ENCODE assay signal across 37 cellular contexts in genomic region chr4:70133473-70133872, GRCh38. TPM values are rescaled to one million over a fixed set of nuclear protein-coding genes. Genes with fewer than 3 reads are reported as not detected.
"Had no signal": no experiment of that assay in that cellular context is flagged by ENCODE, and none has a peak within 500 bp of the region (broad histone marks: within the 10 kb centered on the region; RNA-seq: fewer than 3 reads in every experiment).

No MANE protein-coding gene starts in this region.

- H3K4me2 ChIP-seq: SK-N-SH had no signal

- H3K27me3 Mint-ChIP-seq: activated CD4-positive, alpha-beta T cell treated with anti-CD3 and anti-CD28 coated beads for 36 hours; activated CD4-positive, alpha-beta T cell treated with anti-CD3 and anti-CD28 coated beads, Interleukin-2, amount 10 ng/mL, durations not matched to agents 7 days and 5 days; activated naive CD4-positive, alpha-beta T cell treated with anti-CD3 and anti-CD28 coated beads, Interleukin-2, amount 50 U/mL, for 24 hours; activated naive CD8-positive, alpha-beta T cell treated with anti-CD3 and anti-CD28 coated beads, Interleukin-2, amount 10 ng/mL, durations not matched to agents 7 days and 5 days; activated T-cell treated with anti-CD3 and anti-CD28 coated beads, Interleukin-2, amount 50 U/mL, for 24 hours; central memory CD8-positive, alpha-beta T cell had no signal

- H3K36me3 Mint-ChIP-seq: activated naive CD4-positive, alpha-beta T cell treated with anti-CD3 and anti-CD28 coated beads, Interleukin-2, amount 50 U/mL, for 24 hours; activated naive CD8-positive, alpha-beta T cell treated with anti-CD3 and anti-CD28 coated beads, Interleukin-2, amount 10 ng/mL, durations not matched to agents 7 days and 5 days had no signal

- H3K9me3 ChIP-seq: ascending aorta, Peyer's patch, SJSA1, SK-N-SH had no signal

- H3K4me1 Mint-ChIP-seq: activated CD4-positive, alpha-beta T cell treated with anti-CD3 and anti-CD28 coated beads for 36 hours; activated CD4-positive, alpha-beta T cell treated with anti-CD3 and anti-CD28 coated beads, Interleukin-2, amount 10 ng/mL, durations not matched to agents 7 days and 5 days; activated naive CD4-positive, alpha-beta T cell treated with anti-CD3 and anti-CD28 coated beads, Interleukin-2, amount 50 U/mL, for 24 hours; activated naive CD8-positive, alpha-beta T cell treated with anti-CD3 and anti-CD28 coated beads, Interleukin-2, amount 10 ng/mL, durations not matched to agents 7 days and 5 days; central memory CD8-positive, alpha-beta T cell had no signal

- H3K9me3 Mint-ChIP-seq: activated CD4-positive, alpha-beta T cell treated with anti-CD3 and anti-CD28 coated beads, Interleukin-2, amount 10 ng/mL, durations not matched to agents 7 days and 5 days; activated naive CD4-positive, alpha-beta T cell treated with anti-CD3 and anti-CD28 coated beads, Interleukin-2, amount 50 U/mL, for 24 hours; activated naive CD8-positive, alpha-beta T cell treated with anti-CD3 and anti-CD28 coated beads, Interleukin-2, amount 10 ng/mL, durations not matched to agents 7 days and 5 days; activated T-cell treated with anti-CD3 and anti-CD28 coated beads, Interleukin-2, amount 50 U/mL, for 24 hours; activated T-helper 2 cell treated with anti-CD3 and anti-CD28 coated beads, Interferon-gamma antibody, Interleukin-2, Interleukin-4, amounts not matched to agents 10 μg/mL and 5 μg/mL and 100 μg/mL, durations not matched to agents 14 hours and 24 hours and 36 hours; central memory CD8-positive, alpha-beta T cell; T-helper 1 cell treated with Interleukin-12 subunit alpha and Interleukin-12 subunit beta and Interleukin-4 antibody, amounts not matched to agents 30 μg/mL and 1 μg/mL, for 36 hours; T-helper 2 cell treated with Interferon-gamma antibody and Interleukin-4, amounts not matched to agents 5 μg/mL and 100 μg/mL, for 36 hours had no signal

- DNase-seq: activated CD4-positive, alpha-beta T cell treated with anti-CD3 and anti-CD28 coated beads for 36 hours; activated CD4-positive, alpha-beta T cell treated with anti-CD3 and anti-CD28 coated beads, Interleukin-2, amount 10 ng/mL, durations not matched to agents 7 days and 5 days; activated CD4-positive, alpha-beta T cell treated with anti-CD3 and anti-CD28 coated beads, Interleukin-2, amount 50 U/mL, for 48 hours; activated CD8-positive, alpha-beta T cell treated with anti-CD3 and anti-CD28 coated beads, Interleukin-2, amount 10 ng/mL, durations not matched to agents 7 days and 5 days; activated gamma-delta T cell; activated naive CD4-positive, alpha-beta T cell treated with Interleukin-2 at 50 U/mL for 16 hours; activated naive CD8-positive, alpha-beta T cell treated with anti-CD3 and anti-CD28 coated beads, Interleukin-2, amount 10 ng/mL, durations not matched to agents 7 days and 5 days; activated T-cell treated with anti-CD3 and anti-CD28 coated beads, Interleukin-2, amount 50 U/mL, for 24 hours; amygdala; NCI-H1092 treated with DMSO at 0.1 percent for 48 hours; NCI-H1417; NCI-H146; NCI-H187; NCI-H2029 treated with DMSO at 0.1 percent for 48 hours; NCI-H2107; NCI-H2171; NCI-H2227 treated with DMSO at 0.1 percent for 48 hours; NCI-H446; NCI-H510A treated with DMSO at 0.1 percent for 48 hours; NCI-H526 treated with DMSO at 0.1 percent for 48 hours; NK-92 treated with Interleukin-12 subunit alpha and Interleukin-12 subunit beta, amount 100 ng/mL, for 24 hours; PC-3; Peyer's patch; RPMI8226; SHP77 treated with DMSO at 0.1 percent for 48 hours; SK-N-SH had no signal

- H3K4me3 ChIP-seq: ascending aorta, cardiac muscle cell, Peyer's patch, SJSA1 had no signal

- ATAC-seq: activated CD4-positive, alpha-beta T cell treated with anti-CD3 and anti-CD28 coated beads for 36 hours; activated CD4-positive, CD25-positive, alpha-beta regulatory T cell treated with anti-CD3 and anti-CD28 coated beads, Interleukin-2, amount 50 U/mL, for 24 hours; activated CD8-positive, alpha-beta T cell treated with anti-CD3 and anti-CD28 coated beads, Interleukin-2, amount 10 ng/mL, durations not matched to agents 7 days and 5 days; PC-3 had no signal

- H3K36me3 ChIP-seq: ascending aorta, cardiac muscle cell, Peyer's patch, SJSA1 had no signal

- H3K9ac ChIP-seq: SK-N-SH had no signal

- H3K4me1 ChIP-seq: ascending aorta, Peyer's patch, SJSA1 had no signal

- H3K27ac ChIP-seq: ascending aorta, cardiac muscle cell, Peyer's patch, SJSA1 had no signal

- H3K27me3 ChIP-seq: ascending aorta, cardiac muscle cell, Peyer's patch had no signal

- H3K27ac Mint-ChIP-seq: activated CD4-positive, alpha-beta T cell treated with anti-CD3 and anti-CD28 coated beads for 36 hours; activated CD4-positive, alpha-beta T cell treated with anti-CD3 and anti-CD28 coated beads, Interleukin-2, amount 10 ng/mL, durations not matched to agents 7 days and 5 days; activated CD8-positive, alpha-beta T cell treated with anti-CD3 and anti-CD28 coated beads, Interleukin-2, amount 10 ng/mL, durations not matched to agents 7 days and 5 days; activated naive CD4-positive, alpha-beta T cell treated with anti-CD3 and anti-CD28 coated beads, Interleukin-2, amount 50 U/mL, for 24 hours; activated naive CD8-positive, alpha-beta T cell treated with anti-CD3 and anti-CD28 coated beads, Interleukin-2, amount 10 ng/mL, durations not matched to agents 7 days and 5 days; activated T-cell treated with anti-CD3 and anti-CD28 coated beads, Interleukin-2, amount 50 U/mL, for 24 hours; activated T-helper 2 cell treated with anti-CD3 and anti-CD28 coated beads, Interferon-gamma antibody, Interleukin-2, Interleukin-4, amounts not matched to agents 10 μg/mL and 5 μg/mL and 100 μg/mL, durations not matched to agents 14 hours and 24 hours and 36 hours; T-helper 1 cell treated with Interleukin-12 subunit alpha and Interleukin-12 subunit beta and Interleukin-4 antibody, amounts not matched to agents 30 μg/mL and 1 μg/mL, for 36 hours; T-helper 2 cell treated with Interferon-gamma antibody and Interleukin-4, amounts not matched to agents 5 μg/mL and 100 μg/mL, for 36 hours had no signal

- H3K4me3 Mint-ChIP-seq: activated CD4-positive, alpha-beta T cell treated with anti-CD3 and anti-CD28 coated beads for 36 hours; activated CD4-positive, alpha-beta T cell treated with anti-CD3 and anti-CD28 coated beads, Interleukin-2, amount 10 ng/mL, durations not matched to agents 7 days and 5 days; activated CD8-positive, alpha-beta T cell treated with anti-CD3 and anti-CD28 coated beads, Interleukin-2, amount 10 ng/mL, durations not matched to agents 7 days and 5 days; activated naive CD4-positive, alpha-beta T cell treated with anti-CD3 and anti-CD28 coated beads, Interleukin-2, amount 50 U/mL, for 24 hours; activated naive CD8-positive, alpha-beta T cell treated with anti-CD3 and anti-CD28 coated beads, Interleukin-2, amount 10 ng/mL, durations not matched to agents 7 days and 5 days; activated T-cell treated with anti-CD3 and anti-CD28 coated beads, Interleukin-2, amount 50 U/mL, for 24 hours; central memory CD8-positive, alpha-beta T cell; T-helper 1 cell treated with Interleukin-12 subunit alpha and Interleukin-12 subunit beta and Interleukin-4 antibody, amounts not matched to agents 30 μg/mL and 1 μg/mL, for 36 hours; T-helper 2 cell treated with Interferon-gamma antibody and Interleukin-4, amounts not matched to agents 5 μg/mL and 100 μg/mL, for 36 hours had no signal

RNA-seq across cellular contexts. Expression of gene PRR27, which starts 20.6 kb away (rescaled TPM):
- total RNA-seq: activated CD4-positive, alpha-beta T cell treated with anti-CD3 and anti-CD28 coated beads for 36 hours; activated CD4-positive, alpha-beta T cell treated with anti-CD3 and anti-CD28 coated beads, Interleukin-2, amount 10 ng/mL, durations not matched to agents 7 days and 5 days; activated CD8-positive, alpha-beta T cell treated with anti-CD3 and anti-CD28 coated beads, Interleukin-2, amount 10 ng/mL, durations not matched to agents 7 days and 5 days; activated naive CD8-positive, alpha-beta T cell treated with anti-CD3 and anti-CD28 coated beads, Interleukin-2, amount 10 ng/mL, durations not matched to agents 7 days and 5 days; activated T-helper 2 cell treated with anti-CD3 and anti-CD28 coated beads, Interferon-gamma antibody, Interleukin-2, Interleukin-4, amounts not matched to agents 10 μg/mL and 5 μg/mL and 100 μg/mL, durations not matched to agents 14 hours and 24 hours and 36 hours; ascending aorta; cardiac muscle cell; M059J; PC-3; Peyer's patch; SJSA1 had no signal
- polyA plus RNA-seq: adipose tissue, cardiac muscle cell, SK-N-SH had no signal
